Comparison of ENCODE assay signal across 17 cellular contexts in genomic region chr3:172313671-172314070, GRCh38.
DNase-seq lines count a peak whose midpoint lies in the region; ATAC-seq and TF ChIP-seq lines count a peak whose summit lies in the region.
"Had no signal": no experiment of that assay in that cellular context is flagged by ENCODE, and none has a peak within 500 bp of the region (broad histone marks: within the 10 kb centered on the region; RNA-seq: fewer than 3 reads in every experiment).

No MANE protein-coding gene starts in this region.

- no peaks in the 10 kb centered on the region for H3K9me3 ChIP-seq in left lung
- no peaks in the 10 kb centered on the region for H3K9me3 ChIP-seq in transverse colon
- H3K9me3 ChIP-seq in HAP-1 = no peaks in the 10 kb centered on the region
- H3K9me3 ChIP-seq: A549, testis had no signal

- H3K4me3 ChIP-seq in left lung = no peak overlapping the region
- H3K4me3 ChIP-seq in transverse colon = no peak overlapping the region
- H3K4me3 ChIP-seq in HAP-1 = no peak overlapping the region
- H3K4me3 ChIP-seq: A549, testis had no signal

- H3K9me3 Mint-ChIP-seq in activated T-helper 17 cell treated with anti-CD3 and anti-CD28 coated beads, Interleukin-2, amount 50 U/mL, for 72 hours = no peaks in the 10 kb centered on the region
- H3K9me3 Mint-ChIP-seq: neural crest cell had no signal

- intact Hi-C loops in Right ventricle myocardium superior (cut with DNase I) (no loop called here), Right ventricle myocardium inferior (cut with DNase I) (loop anchor here (10.0 kb wide), 1 partner anchor 479 kb away; no protein-coding TSS in a partner anchor), left lung (cut with DNase I) (no loop called here), transverse colon (cut with DNase I; ENCODE audit: low total_unique reads) (no loop called here)

- H3K27me3 ChIP-seq in left lung (no peaks in the 10 kb centered on the region), transverse colon (no peaks in the 10 kb centered on the region), HAP-1 (ENCODE audit: low read depth) (no peaks in the 10 kb centered on the region)
- H3K27me3 ChIP-seq: testis had no signal

- DNase-seq in Right ventricle myocardium superior = no peak
- no peak for DNase-seq in Right ventricle myocardium inferior (ENCODE audit: missing footprints)
- no peak for DNase-seq in left lung
- DNase-seq in transverse colon = no peak
- no peak for DNase-seq in HAP-1 (ENCODE audit: low spot score in 2 of 2)
- DNase-seq in NCI-H146 (lab: John Stamatoyannopoulos, UW) = no peak
- DNase-seq: activated CD8-positive, alpha-beta T cell treated with anti-CD3 and anti-CD28 coated beads, Interleukin-2, amount 10 ng/mL, durations not matched to agents 7 days and 5 days; activated gamma-delta T cell treated with Interleukin-2 at 50 U/mL for 16 hours; HCEC 1CT; head of caudate nucleus; SHP77 treated with DMSO at 0.1 percent for 48 hours; small intestine; testis had no signal

- H3K4me3 Mint-ChIP-seq in activated T-helper 17 cell treated with anti-CD3 and anti-CD28 coated beads, Interleukin-2, amount 50 U/mL, for 72 hours = no peak overlapping the region
- H3K4me3 Mint-ChIP-seq: activated CD8-positive, alpha-beta T cell treated with anti-CD3 and anti-CD28 coated beads, Interleukin-2, amount 10 ng/mL, durations not matched to agents 7 days and 5 days; neural crest cell had no signal

- peaks cover 23 to 54% of the 10 kb centered on the region in 2 donors for H3K4me1 ChIP-seq in left lung
- H3K4me1 ChIP-seq in transverse colon = peaks cover 26 to 52% (median 37%) of the 10 kb centered on the region in 4 donors
- no peaks in the 10 kb centered on the region for H3K4me1 ChIP-seq in HAP-1

- H3K4me1 Mint-ChIP-seq in activated T-helper 17 cell treated with anti-CD3 and anti-CD28 coated beads, Interleukin-2, amount 50 U/mL, for 72 hours = peaks cover 19% of the 10 kb centered on the region

- peaks cover 73% of the 10 kb centered on the region for H3K36me3 Mint-ChIP-seq in activated T-helper 17 cell treated with anti-CD3 and anti-CD28 coated beads, Interleukin-2, amount 50 U/mL, for 72 hours (ENCODE audit: low read depth)

- in situ Hi-C loops in transverse colon (cut with MboI; ENCODE audit: low pct_ligation_motif_present in 1 of 4, low pct_unique_long_range_greater_than_20kb in 1 of 4, low sequenced_read_pairs in 3 of 4) (loop anchor here in 1 of 4 donors (25.0 kb wide), 1 partner anchor 276 kb away; the partner anchor contains the start of gene FNDC3B), HAP-1 (cut with MboI; ENCODE audit: low sequenced_read_pairs) (no loop called here)

- H3K27ac ChIP-seq in left lung (peak overlapping the region; percentile 15 to 40), transverse colon (peak overlapping the region; percentile 16 to 81 (median 68))
- H3K27ac ChIP-seq: testis had no signal

- ATAC-seq in Right ventricle myocardium superior (ENCODE audit: poor library complexity) = peak; percentile 14
- ATAC-seq in Right ventricle myocardium inferior = no peak
- no peak for ATAC-seq in activated T-helper 17 cell treated with anti-CD3 and anti-CD28 coated beads, Interleukin-2, amount 50 U/mL, for 72 hours (replicated peaks)
- ATAC-seq in left lung = peak; percentile 57
- no peak for ATAC-seq in HG03469 (IDR thresholded peaks at IDR 0.05; ENCODE audit: unreplicated experiment)
- ATAC-seq: activated CD8-positive, alpha-beta T cell treated with anti-CD3 and anti-CD28 coated beads, Interleukin-2, amount 10 ng/mL, durations not matched to agents 7 days and 5 days had no signal

- peak overlapping the region; percentile 70 for H3K27ac Mint-ChIP-seq in activated T-helper 17 cell treated with anti-CD3 and anti-CD28 coated beads, Interleukin-2, amount 50 U/mL, for 72 hours
- H3K27ac Mint-ChIP-seq: activated CD8-positive, alpha-beta T cell treated with anti-CD3 and anti-CD28 coated beads, Interleukin-2, amount 10 ng/mL, durations not matched to agents 7 days and 5 days had no signal

- WGBS in transverse colon (ENCODE audit: low coverage in 1 of 2), 2 donors = 31 to 71% methylated on average over 2 to 3 of the region's 3 CpGs

- no peaks in the 10 kb centered on the region for H3K27me3 Mint-ChIP-seq in activated T-helper 17 cell treated with anti-CD3 and anti-CD28 coated beads, Interleukin-2, amount 50 U/mL, for 72 hours

- TF ChIP-seq EP300 in transverse colon (IDR thresholded peaks at IDR 0.05; ENCODE audit: low read depth) = no peak

- no peak for TF ChIP-seq POLR2A in transverse colon (IDR thresholded peaks at IDR 0.05)

- H3K36me3 ChIP-seq in left lung (peaks cover 0 to 79% of the 10 kb centered on the region in 2 donors), transverse colon (peaks cover 0 to 34% (median 4%) of the 10 kb centered on the region in 4 donors), HAP-1 (replicated peaks) (peaks cover 6% of the 10 kb centered on the region; the same call in 1 of the 2 replicates)

- TF ChIP-seq CTCF in left lung (IDR thresholded peaks at IDR 0.05) (no peak), transverse colon (IDR thresholded peaks at IDR 0.05) (no peak)

Comparison
In these comparisons a context has a peak if more than half of its experiments do, and no peak if none do; other contexts are left out.
1. ATAC-seq: peak in Right ventricle myocardium superior (single experiment) and left lung (single experiment); none in Right ventricle myocardium inferior (single experiment), activated T-helper 17 cell treated with anti-CD3 and anti-CD28 coated beads, Interleukin-2, amount 50 U/mL, for 72 hours (single experiment) and HG03469 (single experiment).